Comparison of ENCODE assay signal across 20 cellular contexts in the genomic region with DNA sequence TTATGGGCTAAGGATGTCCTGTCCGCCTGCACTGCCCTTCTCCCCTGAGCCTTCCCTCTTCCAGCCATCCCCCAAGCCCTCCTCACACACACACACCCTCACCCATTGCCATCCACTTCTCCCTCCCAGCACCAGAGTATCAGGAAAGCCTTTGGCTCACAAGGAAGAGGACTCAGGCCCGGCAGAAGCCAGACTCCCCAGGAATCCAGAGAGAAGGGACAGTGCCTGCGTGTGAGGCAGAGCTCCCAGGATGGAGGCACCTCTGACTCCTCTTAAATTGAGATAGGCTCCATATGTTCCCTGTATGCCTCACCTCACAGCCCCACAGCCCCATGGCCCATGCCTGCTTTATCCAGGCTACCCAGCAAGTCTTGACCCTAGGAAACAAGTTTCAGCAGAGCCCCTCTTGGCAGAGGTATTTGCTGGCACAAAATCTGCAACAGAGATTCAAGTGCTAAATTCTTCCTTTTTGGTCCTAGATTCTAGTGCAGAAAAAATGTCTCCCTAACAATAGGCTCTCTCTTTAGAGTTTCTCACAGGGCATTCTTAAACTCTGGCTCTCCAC.
DNase-seq lines count a peak whose midpoint lies in the region; ATAC-seq and TF ChIP-seq lines count a peak whose summit lies in the region.
"Had no signal": no experiment of that assay in that cellular context is flagged by ENCODE, and none has a peak within 500 bp of the region (broad histone marks: within the 10 kb centered on the region; RNA-seq: fewer than 3 reads in every experiment).

No MANE protein-coding gene starts in this region.

- TF ChIP-seq CTCF in epithelial cell of esophagus (IDR thresholded peaks at IDR 0.05; ENCODE audit: insufficient read depth, low read depth, low read length, missing control alignments) = no peak
- TF ChIP-seq CTCF in nephron progenitor cell (IDR thresholded peaks at IDR 0.05) = no peak
- no peak for TF ChIP-seq CTCF in tibial artery (IDR thresholded peaks at IDR 0.05)

- ATAC-seq in HG03039 (IDR thresholded peaks at IDR 0.05; ENCODE audit: unreplicated experiment) = no peak
- no peak for ATAC-seq in GM21447 (IDR thresholded peaks at IDR 0.05; ENCODE audit: unreplicated experiment)

- H3K27ac Mint-ChIP-seq in T-helper 2 cell treated with Interferon-gamma antibody and Interleukin-4, amounts not matched to agents 5 μg/mL and 100 μg/mL, for 36 hours = peak overlapping the region; percentile 31
- H3K27ac Mint-ChIP-seq in nephron progenitor cell = peak overlapping the region; percentile 75
- H3K27ac Mint-ChIP-seq: B cell had no signal

- no peaks in the 10 kb centered on the region for H3K4me1 Mint-ChIP-seq in T-helper 2 cell treated with Interferon-gamma antibody and Interleukin-4, amounts not matched to agents 5 μg/mL and 100 μg/mL, for 36 hours (ENCODE audit: low read depth)
- H3K4me1 Mint-ChIP-seq in nephron progenitor cell = peaks cover 45% of the 10 kb centered on the region

- H3K27me3 ChIP-seq in tibial artery = no peaks in the 10 kb centered on the region
- H3K27me3 ChIP-seq: MG63 had no signal

- peak overlapping the region; percentile 93 for H3K27ac ChIP-seq in tibial artery

- intact Hi-C loops in tibial artery (cut with DNase I; ENCODE audit: low total_unique reads) = no loop called here

- no peaks in the 10 kb centered on the region for H3K36me3 ChIP-seq in tibial artery
- H3K36me3 ChIP-seq: MG63, spleen had no signal

- no peaks in the 10 kb centered on the region for H3K27me3 Mint-ChIP-seq in T-helper 2 cell treated with Interferon-gamma antibody and Interleukin-4, amounts not matched to agents 5 μg/mL and 100 μg/mL, for 36 hours (ENCODE audit: low read depth)
- H3K27me3 Mint-ChIP-seq in nephron progenitor cell (ENCODE audit: low read depth, poor library complexity) = peaks cover 6% of the 10 kb centered on the region
- H3K27me3 Mint-ChIP-seq: B cell had no signal

- H3K9me3 ChIP-seq in tibial artery = no peaks in the 10 kb centered on the region
- H3K9me3 ChIP-seq: MG63, spleen had no signal

- peaks cover 0 to 69% (median 57%) of the 10 kb centered on the region in 4 donors for H3K4me1 ChIP-seq in tibial artery

- H3K4me3 ChIP-seq in epithelial cell of esophagus (ENCODE audit: low read length) = no peak overlapping the region
- H3K4me3 ChIP-seq in tibial artery = no peak overlapping the region
- H3K4me3 ChIP-seq: MG63, spleen had no signal

- no peak for DNase-seq in T-helper 2 cell treated with Interferon-gamma antibody and Interleukin-4, amounts not matched to agents 5 μg/mL and 100 μg/mL, for 36 hours (ENCODE audit: low spot score)
- DNase-seq in T-helper 2 cell (no peak), epithelial cell of esophagus (ENCODE audit: low read depth) (peak; percentile 58), nephron progenitor cell (no peak), tibial artery (peak in 1 of 2 donors; percentile 63), kidney tubule cell (ENCODE audit: low spot score) (no peak)
- DNase-seq: 8988T; activated gamma-delta T cell treated with Interleukin-2 at 50 U/mL for 16 hours; caudate nucleus; COR-L47; erythroblast; mesendoderm; MG63; NCI-H1436 treated with DMSO at 0.1 percent for 48 hours; NCI-H526; spleen; stimulated activated CD4-positive, alpha-beta T cell treated with anti-CD3 and anti-CD28 coated beads, Interleukin-4, amount 100 ng/mL, for 24 hours had no signal

- no peak overlapping the region for H3K4me3 Mint-ChIP-seq in T-helper 2 cell treated with Interferon-gamma antibody and Interleukin-4, amounts not matched to agents 5 μg/mL and 100 μg/mL, for 36 hours
- H3K4me3 Mint-ChIP-seq in nephron progenitor cell = no peak overlapping the region
- H3K4me3 Mint-ChIP-seq: B cell had no signal

- no peaks in the 10 kb centered on the region for H3K36me3 Mint-ChIP-seq in T-helper 2 cell treated with Interferon-gamma antibody and Interleukin-4, amounts not matched to agents 5 μg/mL and 100 μg/mL, for 36 hours (ENCODE audit: low read depth)
- H3K36me3 Mint-ChIP-seq in nephron progenitor cell (ENCODE audit: low read depth) = no peaks in the 10 kb centered on the region

- H3K9me3 Mint-ChIP-seq in T-helper 2 cell treated with Interferon-gamma antibody and Interleukin-4, amounts not matched to agents 5 μg/mL and 100 μg/mL, for 36 hours = no peaks in the 10 kb centered on the region
- H3K9me3 Mint-ChIP-seq in nephron progenitor cell = no peaks in the 10 kb centered on the region
